2 cellular contexts compared by ENCODE assay signal in the genomic region with DNA sequence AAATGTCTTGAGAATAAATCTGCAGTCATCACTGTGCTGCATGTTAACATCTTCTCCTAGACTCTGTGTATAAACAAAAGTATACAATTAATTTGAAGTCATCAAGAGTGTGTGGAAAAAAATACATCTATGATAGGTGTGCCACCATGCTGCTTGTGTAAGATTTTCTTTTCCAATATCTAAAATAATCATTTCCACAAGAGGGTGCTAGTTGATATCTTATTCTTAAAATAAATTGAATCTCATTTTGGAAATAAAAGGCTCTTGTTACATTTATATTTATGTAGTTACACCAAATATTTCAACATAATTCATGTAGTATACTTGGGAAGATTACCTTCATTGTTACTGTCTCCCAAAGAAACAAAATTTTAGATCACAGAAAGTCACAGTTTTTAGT.
TF ChIP-seq lines count a peak whose summit lies in the region.

No MANE protein-coding gene starts in this region.

TF ChIP-seq in K562, 482 proteins besides CTCF, POLR2A, EP300 and RAD21:
- TF ChIP-seq NFE2L1 (tag; IDR thresholded peaks at IDR 0.05; ENCODE audit: borderline replicate concordance, low read depth) (no peak), YY1 (IDR thresholded peaks at IDR 0.05; ENCODE audit: borderline replicate concordance in 1 of 3, control insufficient read depth in 1 of 3, extremely low read depth in 1 of 3, insufficient read depth in 3 of 3, insufficient read length in 1 of 3, insufficient replicate concordance in 2 of 3, low read depth in 1 of 3, low read length in 2 of 3) (no peak), SMAD3 (CRISPR knock-in tag; conservative IDR thresholded peaks at IDR 0.05) (no peak), SAP30 (IDR thresholded peaks at IDR 0.05; ENCODE audit: borderline replicate concordance, insufficient read depth, low read depth, low read length, poor library complexity, severe bottlenecking) (no peak), TOE1 (IDR thresholded peaks at IDR 0.05; ENCODE audit: borderline replicate concordance) (no peak), TOE1 (CRISPR knock-in tag; IDR thresholded peaks at IDR 0.05; ENCODE audit: borderline replicate concordance, low read depth) (no peak), NFIC (IDR thresholded peaks at IDR 0.05) (no peak), CEBPG (CRISPR knock-in tag; IDR thresholded peaks at IDR 0.05) (no peak), CEBPG (tag; conservative IDR thresholded peaks at IDR 0.05 in 1 of 2, IDR thresholded peaks at IDR 0.05 in 1 of 2) (no peak), NR2F6 (CRISPR knock-in tag; IDR thresholded peaks at IDR 0.05) (no peak), HOXB6 (CRISPR knock-in tag; IDR thresholded peaks at IDR 0.05; ENCODE audit: borderline replicate concordance) (no peak), DDX20 (tag; IDR thresholded peaks at IDR 0.05; ENCODE audit: low read depth) (no peak), ZNF785 (CRISPR knock-in tag; IDR thresholded peaks at IDR 0.05) (no peak)
- TF ChIP-seq, protein P1, sequence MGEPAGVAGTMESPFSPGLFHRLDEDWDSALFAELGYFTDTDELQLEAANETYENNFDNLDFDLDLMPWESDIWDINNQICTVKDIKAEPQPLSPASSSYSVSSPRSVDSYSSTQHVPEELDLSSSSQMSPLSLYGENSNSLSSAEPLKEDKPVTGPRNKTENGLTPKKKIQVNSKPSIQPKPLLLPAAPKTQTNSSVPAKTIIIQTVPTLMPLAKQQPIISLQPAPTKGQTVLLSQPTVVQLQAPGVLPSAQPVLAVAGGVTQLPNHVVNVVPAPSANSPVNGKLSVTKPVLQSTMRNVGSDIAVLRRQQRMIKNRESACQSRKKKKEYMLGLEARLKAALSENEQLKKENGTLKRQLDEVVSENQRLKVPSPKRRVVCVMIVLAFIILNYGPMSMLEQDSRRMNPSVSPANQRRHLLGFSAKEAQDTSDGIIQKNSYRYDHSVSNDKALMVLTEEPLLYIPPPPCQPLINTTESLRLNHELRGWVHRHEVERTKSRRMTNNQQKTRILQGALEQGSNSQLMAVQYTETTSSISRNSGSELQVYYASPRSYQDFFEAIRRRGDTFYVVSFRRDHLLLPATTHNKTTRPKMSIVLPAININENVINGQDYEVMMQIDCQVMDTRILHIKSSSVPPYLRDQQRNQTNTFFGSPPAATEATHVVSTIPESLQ (CRISPR knock-in tag; IDR thresholded peaks at IDR 0.05), result no peak
- TF ChIP-seq, protein P2, sequence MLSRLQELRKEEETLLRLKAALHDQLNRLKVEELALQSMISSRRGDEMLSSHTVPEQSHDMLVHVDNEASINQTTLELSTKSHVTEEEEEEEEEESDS (CRISPR knock-in tag; IDR thresholded peaks at IDR 0.05), result no peak
- TF ChIP-seq, protein P3, sequence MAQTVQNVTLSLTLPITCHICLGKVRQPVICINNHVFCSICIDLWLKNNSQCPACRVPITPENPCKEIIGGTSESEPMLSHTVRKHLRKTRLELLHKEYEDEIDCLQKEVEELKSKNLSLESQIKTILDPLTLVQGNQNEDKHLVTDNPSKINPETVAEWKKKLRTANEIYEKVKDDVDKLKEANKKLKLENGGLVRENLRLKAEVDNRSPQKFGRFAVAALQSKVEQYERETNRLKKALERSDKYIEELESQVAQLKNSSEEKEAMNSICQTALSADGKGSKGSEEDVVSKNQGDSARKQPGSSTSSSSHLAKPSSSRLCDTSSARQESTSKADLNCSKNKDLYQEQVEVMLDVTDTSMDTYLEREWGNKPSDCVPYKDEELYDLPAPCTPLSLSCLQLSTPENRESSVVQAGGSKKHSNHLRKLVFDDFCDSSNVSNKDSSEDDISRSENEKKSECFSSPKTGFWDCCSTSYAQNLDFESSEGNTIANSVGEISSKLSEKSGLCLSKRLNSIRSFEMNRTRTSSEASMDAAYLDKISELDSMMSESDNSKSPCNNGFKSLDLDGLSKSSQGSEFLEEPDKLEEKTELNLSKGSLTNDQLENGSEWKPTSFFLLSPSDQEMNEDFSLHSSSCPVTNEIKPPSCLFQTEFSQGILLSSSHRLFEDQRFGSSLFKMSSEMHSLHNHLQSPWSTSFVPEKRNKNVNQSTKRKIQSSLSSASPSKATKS (CRISPR knock-in tag; IDR thresholded peaks at IDR 0.05), result no peak

TF ChIP-seq in neural cell, 6 proteins besides CTCF, POLR2A, EP300 and RAD21:
- TF ChIP-seq, protein P4, sequence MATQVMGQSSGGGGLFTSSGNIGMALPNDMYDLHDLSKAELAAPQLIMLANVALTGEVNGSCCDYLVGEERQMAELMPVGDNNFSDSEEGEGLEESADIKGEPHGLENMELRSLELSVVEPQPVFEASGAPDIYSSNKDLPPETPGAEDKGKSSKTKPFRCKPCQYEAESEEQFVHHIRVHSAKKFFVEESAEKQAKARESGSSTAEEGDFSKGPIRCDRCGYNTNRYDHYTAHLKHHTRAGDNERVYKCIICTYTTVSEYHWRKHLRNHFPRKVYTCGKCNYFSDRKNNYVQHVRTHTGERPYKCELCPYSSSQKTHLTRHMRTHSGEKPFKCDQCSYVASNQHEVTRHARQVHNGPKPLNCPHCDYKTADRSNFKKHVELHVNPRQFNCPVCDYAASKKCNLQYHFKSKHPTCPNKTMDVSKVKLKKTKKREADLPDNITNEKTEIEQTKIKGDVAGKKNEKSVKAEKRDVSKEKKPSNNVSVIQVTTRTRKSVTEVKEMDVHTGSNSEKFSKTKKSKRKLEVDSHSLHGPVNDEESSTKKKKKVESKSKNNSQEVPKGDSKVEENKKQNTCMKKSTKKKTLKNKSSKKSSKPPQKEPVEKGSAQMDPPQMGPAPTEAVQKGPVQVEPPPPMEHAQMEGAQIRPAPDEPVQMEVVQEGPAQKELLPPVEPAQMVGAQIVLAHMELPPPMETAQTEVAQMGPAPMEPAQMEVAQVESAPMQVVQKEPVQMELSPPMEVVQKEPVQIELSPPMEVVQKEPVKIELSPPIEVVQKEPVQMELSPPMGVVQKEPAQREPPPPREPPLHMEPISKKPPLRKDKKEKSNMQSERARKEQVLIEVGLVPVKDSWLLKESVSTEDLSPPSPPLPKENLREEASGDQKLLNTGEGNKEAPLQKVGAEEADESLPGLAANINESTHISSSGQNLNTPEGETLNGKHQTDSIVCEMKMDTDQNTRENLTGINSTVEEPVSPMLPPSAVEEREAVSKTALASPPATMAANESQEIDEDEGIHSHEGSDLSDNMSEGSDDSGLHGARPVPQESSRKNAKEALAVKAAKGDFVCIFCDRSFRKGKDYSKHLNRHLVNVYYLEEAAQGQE (IDR thresholded peaks at IDR 0.05; ENCODE audit: borderline replicate concordance), result no peak
- TF ChIP-seq SMC3 (conservative IDR thresholded peaks at IDR 0.05; ENCODE audit: poor library complexity), result peak; percentile 29
